In the genomic region with DNA sequence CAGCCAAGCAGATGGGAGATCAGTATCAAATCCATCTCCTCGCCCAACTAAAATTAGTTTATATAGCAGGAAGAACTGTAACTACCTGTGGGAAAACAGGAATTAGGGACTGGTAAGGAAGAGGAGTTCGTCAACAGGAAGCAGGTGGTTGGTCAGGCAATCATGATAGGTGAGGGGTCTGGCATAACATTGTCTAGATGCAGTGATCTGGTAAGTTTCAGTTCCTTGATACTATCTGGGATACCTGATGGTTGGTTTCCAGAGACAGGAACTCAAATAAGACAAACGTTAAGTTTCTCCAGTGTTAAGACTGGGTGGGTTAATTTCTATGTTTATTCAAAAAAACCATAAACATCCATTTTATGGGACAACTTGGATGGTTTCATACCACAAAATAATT, we compare ENCODE assay signal across 18 cellular contexts. TPM values are rescaled to one million over a fixed set of nuclear protein-coding genes. Genes with fewer than 3 reads are reported as not detected.
DNase-seq lines count a peak whose midpoint lies in the region; ATAC-seq, FAIRE-seq and TF ChIP-seq lines count a peak whose summit lies in the region.
"Had no signal": no experiment of that assay in that cellular context is flagged by ENCODE, and none has a peak within 500 bp of the region (broad histone marks: within the 10 kb centered on the region; RNA-seq: fewer than 3 reads in every experiment).

No MANE protein-coding gene starts in this region.

- H3K27ac ChIP-seq in DOHH2 (ENCODE audit: low read depth, low read length) (peak overlapping the region; percentile 79), endothelial cell of umbilical vein (ENCODE audit: insufficient read depth, low read depth, low read length) (no peak overlapping the region), prostate gland (no peak overlapping the region)
- H3K27ac ChIP-seq: C4-2B, GM23248 had no signal

- H2AFZ ChIP-seq in endothelial cell of umbilical vein (ENCODE audit: low read depth, low read length): no peak overlapping the region
- H2AFZ ChIP-seq: GM23248 had no signal

- H3K4me3 ChIP-seq in DOHH2 (ENCODE audit: low read length) (peak overlapping the region; percentile 54), endothelial cell of umbilical vein (replicated peaks in 1 of 3; ENCODE audit: insufficient read depth in 1 of 3, low read depth in 1 of 3, low read length in 3 of 3) (no peak overlapping the region), prostate gland (no peak overlapping the region)
- H3K4me3 ChIP-seq: GM23248 had no signal

- TF ChIP-seq POLR2A in endothelial cell of umbilical vein (IDR thresholded peaks at IDR 0.05; ENCODE audit: low read depth, low read length) (no peak), prostate gland (IDR thresholded peaks at IDR 0.05) (no peak)

- no peaks in the 10 kb centered on the region for H3K9me1 ChIP-seq in endothelial cell of umbilical vein (replicated peaks; ENCODE audit: control insufficient read depth, extremely low read depth, insufficient read depth, low read length)

- POLR2A ChIA-PET in activated B cell treated with CpG ODN at 0.5 μM for 24 hours (lab: Charles Lee): no interaction called here
- POLR2A ChIA-PET in endothelial cell of umbilical vein (lab: Charles Lee): no interaction called here

- H3K4me1 ChIP-seq in DOHH2 (ENCODE audit: control insufficient read depth, low read length) (peaks cover 80% of the 10 kb centered on the region), endothelial cell of umbilical vein (ENCODE audit: control insufficient read depth, extremely low read depth, insufficient read depth, low read length) (no peaks in the 10 kb centered on the region), prostate gland (replicated peaks) (no peaks in the 10 kb centered on the region)
- H3K4me1 ChIP-seq: Caco-2 had no signal

- DNase-seq in activated B cell treated with CpG ODN at 0.5 μM for 24 hours: no peak
- DNase-seq in endothelial cell of umbilical vein (ENCODE audit: low read depth, low spot score): peak; percentile 4
- DNase-seq in urothelium cell line (ENCODE audit: low spot score): no peak
- no peak for DNase-seq in effector CD8-positive, alpha-beta T cell (lab: John Stamatoyannopoulos, UW)
- no peak for DNase-seq in prostate gland (ENCODE audit: low spot score)
- no peak for DNase-seq in NCI-H1930 (lab: John Stamatoyannopoulos, UW)
- no peak for DNase-seq in mesenteric fat pad (ENCODE audit: low spot score)
- DNase-seq: AML-193; Caco-2; CD8-positive, alpha-beta T cell; DND-41; GF-D8; GM23248; H7; IMR-90; KBM-7 had no signal

- H3K4me2 ChIP-seq in DOHH2 (ENCODE audit: low read length) (peak overlapping the region; percentile 63), endothelial cell of umbilical vein (ENCODE audit: insufficient read depth, low read length) (no peak overlapping the region)

- CTCF ChIA-PET in activated B cell treated with CpG ODN at 0.5 μM for 24 hours (lab: Charles Lee): no interaction called here
- CTCF ChIA-PET in endothelial cell of umbilical vein (lab: Charles Lee): no interaction called here

- H3K27ac Mint-ChIP-seq in activated B cell treated with CpG ODN at 0.5 μM for 24 hours: peak overlapping the region; percentile 65
- H3K27ac Mint-ChIP-seq: CD8-positive, alpha-beta T cell had no signal

- peaks cover 20% of the 10 kb centered on the region for H3K9me3 Mint-ChIP-seq in activated B cell treated with CpG ODN at 0.5 μM for 24 hours

- intact Hi-C loops in activated B cell treated with CpG ODN at 0.5 μM for 24 hours (cut with micrococcal nuclease) (no loop called here), endothelial cell of umbilical vein (cut with micrococcal nuclease) (no loop called here), prostate gland (cut with DNase I) (no loop called here)

- H3K9ac ChIP-seq in endothelial cell of umbilical vein (replicated peaks; ENCODE audit: extremely low read depth, insufficient read depth, low read length): no peak overlapping the region
- H3K9ac ChIP-seq: GM23248 had no signal

- no peaks in the 10 kb centered on the region for H3K27me3 Mint-ChIP-seq in activated B cell treated with CpG ODN at 0.5 μM for 24 hours

- H3K4me3 Mint-ChIP-seq in activated B cell treated with CpG ODN at 0.5 μM for 24 hours: peak overlapping the region; percentile 2
- H3K4me3 Mint-ChIP-seq: CD8-positive, alpha-beta T cell had no signal

- H3K27me3 ChIP-seq in DOHH2 (ENCODE audit: control insufficient read depth, low read length) (no peaks in the 10 kb centered on the region), endothelial cell of umbilical vein (ENCODE audit: control insufficient read depth in 2 of 2, insufficient read depth in 2 of 2, low read length in 2 of 2) (no peaks in the 10 kb centered on the region), prostate gland (replicated peaks; ENCODE audit: insufficient read depth) (no peaks in the 10 kb centered on the region)

- no peaks in the 10 kb centered on the region for H3K9me2 ChIP-seq in DOHH2 (replicated peaks; ENCODE audit: control insufficient read depth, low read length)

- 88% methylated on average over 3 of the region's 3 CpGs for WGBS in prostate gland

- peaks cover 24% of the 10 kb centered on the region for H3K36me3 ChIP-seq in DOHH2 (ENCODE audit: control insufficient read depth, low read length)
- no peaks in the 10 kb centered on the region for H3K36me3 ChIP-seq in endothelial cell of umbilical vein (ENCODE audit: control insufficient read depth in 2 of 2, extremely low read depth in 1 of 2, insufficient read depth in 2 of 2, low read length in 2 of 2)
- no peaks in the 10 kb centered on the region for H3K36me3 ChIP-seq in prostate gland

- H3K9me3 ChIP-seq in DOHH2 (ENCODE audit: control insufficient read depth, insufficient read depth, low read length) (peaks cover 10% of the 10 kb centered on the region; the same call in 1 of the 2 replicates), endothelial cell of umbilical vein (replicated peaks; ENCODE audit: control insufficient read depth, insufficient read depth, low read length) (no peaks in the 10 kb centered on the region), prostate gland (no peaks in the 10 kb centered on the region)
- H3K9me3 ChIP-seq: Caco-2 had no signal

- ATAC-seq in activated B cell treated with CpG ODN at 0.5 μM for 24 hours (ENCODE audit: low read depth): no peak
- ATAC-seq: CD8-positive, alpha-beta T cell had no signal

- dilution Hi-C loops in endothelial cell of umbilical vein (cut with MboI; ENCODE audit: extremely low pct_ligation_motif_present, low sequenced_read_pairs): no loop called here

- H3K4me1 Mint-ChIP-seq in activated B cell treated with CpG ODN at 0.5 μM for 24 hours: peaks cover 30% of the 10 kb centered on the region

- H4K20me1 ChIP-seq in DOHH2 (ENCODE audit: control insufficient read depth, insufficient read depth, low read depth, low read length): no peaks in the 10 kb centered on the region
- H4K20me1 ChIP-seq in endothelial cell of umbilical vein (replicated peaks; ENCODE audit: control insufficient read depth, extremely low read depth, insufficient read depth, low read length): no peaks in the 10 kb centered on the region

- H3K79me2 ChIP-seq in DOHH2 (ENCODE audit: control insufficient read depth, low read length) (no peaks in the 10 kb centered on the region), endothelial cell of umbilical vein (ENCODE audit: control insufficient read depth, insufficient read depth, low read length) (no peaks in the 10 kb centered on the region)

- peaks cover 3% of the 10 kb centered on the region for H3K36me3 Mint-ChIP-seq in activated B cell treated with CpG ODN at 0.5 μM for 24 hours (ENCODE audit: low read depth)
- H3K36me3 Mint-ChIP-seq: CD8-positive, alpha-beta T cell had no signal

- FAIRE-seq in endothelial cell of umbilical vein (lab: Jason Lieb, UNC) (no peak), urothelium cell line (lab: Jason Lieb, UNC) (peak; percentile 50)

- BruUV-seq in endothelial cell of umbilical vein (replicated peaks; lab: Mats Ljungman, UMichigan): no TSS peak

- peaks cover 22% of the 10 kb centered on the region for H3F3A ChIP-seq in DOHH2 (ENCODE audit: control insufficient read depth, insufficient read depth)

- TF ChIP-seq CTCF in DOHH2 (IDR thresholded peaks at IDR 0.05; ENCODE audit: low read depth, low read length, poor library complexity, severe bottlenecking) (no peak), activated B cell treated with CpG ODN at 0.5 μM for 24 hours (IDR thresholded peaks at IDR 0.05) (no peak), endothelial cell of umbilical vein (IDR thresholded peaks at IDR 0.05; ENCODE audit: extremely low read depth in 1 of 2, insufficient read depth in 1 of 2, low read depth in 1 of 2, low read length in 2 of 2) (no peak), prostate gland (IDR thresholded peaks at IDR 0.05) (no peak)

TF ChIP-seq in endothelial cell of umbilical vein, 7 proteins besides CTCF, POLR2A, EP300 and RAD21:
- no peak for TF ChIP-seq JUN (IDR thresholded peaks at IDR 0.05; ENCODE audit: borderline replicate concordance, insufficient read depth, insufficient read length, low read depth)
- no peak for TF ChIP-seq GATA2 (IDR thresholded peaks at IDR 0.05; ENCODE audit: insufficient read depth, insufficient read length, low read depth, low read length)
- no peak for TF ChIP-seq EZH2 (IDR thresholded peaks at IDR 0.05; ENCODE audit: borderline replicate concordance, low read depth, low read length, severe bottlenecking)

RNA-seq across cellular contexts. Expression of a gene that starts 53.8 kb away (rescaled TPM):
- total RNA-seq in activated B cell treated with CpG ODN at 0.5 μM for 24 hours (3.8 and 3.9 TPM in 2 replicates), endothelial cell of umbilical vein (21.3 and 25.3 TPM in 2 replicates), prostate gland (10 to 100 TPM in 1 of 2 donors, 1 to 10 TPM in 1; 2.3 to 22.8 TPM), mesenteric fat pad (37.3 TPM)
- polyA plus RNA-seq in endothelial cell of umbilical vein: 1.4 and 1.5 TPM in 2 replicates
- polyA plus RNA-seq in endothelial cell of umbilical vein (2011; cell fraction: cytosol; rRNA removed): 5.6 and 10.3 TPM in 2 replicates
- polyA plus RNA-seq in endothelial cell of umbilical vein (2011; cell fraction: nucleus; rRNA removed): 8.6 and 9.7 TPM in 2 replicates
- 8.9 and 9.4 TPM in 2 replicates for polyA plus RNA-seq in endothelial cell of umbilical vein (2012)
- 6.4 and 10.6 TPM in 2 replicates for polyA minus RNA-seq in endothelial cell of umbilical vein
- polyA minus RNA-seq in endothelial cell of umbilical vein (2011; cell fraction: cytosol; rRNA and poly(A)+ RNA removed): 0.51 TPM
- 25.7 and 31.2 TPM in 2 replicates for polyA minus RNA-seq in endothelial cell of umbilical vein (2011; cell fraction: nucleus; rRNA and poly(A)+ RNA removed)
